In genomic region chr5:173293817-173294672, GRCh38 we compare ENCODE assay signal across 1 cellular context.
TF ChIP-seq lines count a peak whose summit lies in the region.

No MANE protein-coding gene starts in this region.

TF ChIP-seq in neural cell, 6 proteins besides CTCF, POLR2A, EP300 and RAD21:
- TF ChIP-seq POLR2AphosphoS5 (IDR thresholded peaks at IDR 0.05) (no peak), TAF1 (IDR thresholded peaks at IDR 0.05; ENCODE audit: low read depth) (no peak), SMC3 (conservative IDR thresholded peaks at IDR 0.05; ENCODE audit: poor library complexity) (peak; percentile 99)
